In the genomic region with DNA sequence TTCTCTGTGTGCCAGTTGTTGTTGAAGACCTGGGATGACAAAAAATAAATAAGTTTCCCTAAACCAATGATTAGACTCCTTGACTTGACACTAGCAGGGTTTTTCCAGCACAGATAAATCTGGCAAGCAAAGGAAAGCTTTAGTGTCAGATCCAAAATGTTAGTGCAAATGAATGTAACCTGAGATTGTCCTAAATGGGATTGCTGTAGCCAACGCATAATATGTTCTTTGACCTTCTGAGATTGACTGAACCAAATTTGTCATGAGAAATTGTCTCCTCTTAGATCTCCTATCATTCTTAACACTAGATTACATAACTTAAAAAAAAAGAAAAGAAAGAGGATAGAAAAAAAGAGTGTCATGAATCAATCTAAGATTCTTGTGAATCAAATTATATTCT, we compare ENCODE assay signal across 15 cellular contexts.
DNase-seq lines count a peak whose midpoint lies in the region; ATAC-seq and TF ChIP-seq lines count a peak whose summit lies in the region.
"Had no signal": no experiment of that assay in that cellular context is flagged by ENCODE, and none has a peak within 500 bp of the region (broad histone marks: within the 10 kb centered on the region; RNA-seq: fewer than 3 reads in every experiment).

No MANE protein-coding gene starts in this region.

- H3K9me2 ChIP-seq in hepatocyte (replicated peaks; ENCODE audit: insufficient read depth), result no peaks in the 10 kb centered on the region

- no peaks in the 10 kb centered on the region for H3K36me3 ChIP-seq in hepatocyte (replicated peaks; ENCODE audit: insufficient read depth, low read depth)
- H3K36me3 ChIP-seq in naive thymus-derived CD4-positive, alpha-beta T cell (ENCODE audit: control insufficient read depth in 2 of 3, insufficient read depth in 3 of 3, low read length in 3 of 3), result no peaks in the 10 kb centered on the region
- H3K36me3 ChIP-seq: BLaER1, HAP-1 had no signal

- peak overlapping the region; percentile 97 for H3K27ac Mint-ChIP-seq in progenitor cell of endocrine pancreas
- no peak overlapping the region for H3K27ac Mint-ChIP-seq in naive thymus-derived CD4-positive, alpha-beta T cell
- H3K27ac Mint-ChIP-seq in effector memory CD8-positive, alpha-beta T cell, result no peak overlapping the region
- H3K27ac Mint-ChIP-seq: CD8-positive, alpha-beta memory T cell had no signal

- no peaks in the 10 kb centered on the region for H3K27me3 Mint-ChIP-seq in progenitor cell of endocrine pancreas
- H3K27me3 Mint-ChIP-seq in naive thymus-derived CD4-positive, alpha-beta T cell, result peaks cover 0 to 19% (median 11%) of the 10 kb centered on the region in 5 donors
- H3K27me3 Mint-ChIP-seq in effector memory CD8-positive, alpha-beta T cell, result peaks cover 0 to 7% of the 10 kb centered on the region in 2 donors

- H3K4me1 Mint-ChIP-seq in progenitor cell of endocrine pancreas (ENCODE audit: low read depth), result peaks cover 30% of the 10 kb centered on the region
- H3K4me1 Mint-ChIP-seq in naive thymus-derived CD4-positive, alpha-beta T cell, result no peaks in the 10 kb centered on the region
- no peaks in the 10 kb centered on the region for H3K4me1 Mint-ChIP-seq in effector memory CD8-positive, alpha-beta T cell (ENCODE audit: low read depth in 2 of 2)
- H3K4me1 Mint-ChIP-seq: CD8-positive, alpha-beta memory T cell had no signal

- H3K4me2 ChIP-seq in hepatocyte, result peak overlapping the region; percentile 57
- H3K4me2 ChIP-seq: BLaER1 had no signal

- peaks cover 59% of the 10 kb centered on the region for H3K79me2 ChIP-seq in hepatocyte

- no peaks in the 10 kb centered on the region for H3K27me3 ChIP-seq in hepatocyte
- no peaks in the 10 kb centered on the region for H3K27me3 ChIP-seq in naive thymus-derived CD4-positive, alpha-beta T cell (ENCODE audit: control insufficient read depth in 2 of 2, insufficient read depth in 2 of 2, low read length in 2 of 2)
- H3K27me3 ChIP-seq: BLaER1 had no signal

- intact Hi-C loops in naive thymus-derived CD4-positive, alpha-beta T cell (cut with micrococcal nuclease), result no loop called here

- DNase-seq in DMS53 (lab: John Stamatoyannopoulos, UW) (peak; percentile 25), DMS53 treated with DMSO at 0.1 percent for 48 hours (lab: John Stamatoyannopoulos, UW; ENCODE audit: unreplicated experiment) (no peak), hepatocyte (ENCODE audit: low spot score) (no peak), progenitor cell of endocrine pancreas (ENCODE audit: low spot score, unreplicated experiment) (no peak)
- DNase-seq in naive thymus-derived CD4-positive, alpha-beta T cell, result no peak
- no peak for DNase-seq in effector memory CD8-positive, alpha-beta T cell
- DNase-seq: 8988T; AML-193; CD8-positive, alpha-beta memory T cell; DMS 273 treated with DMSO at 0.1 percent for 48 hours; DMS79 treated with DMSO at 0.1 percent for 48 hours; EL had no signal

- H3K4me1 ChIP-seq in hepatocyte (ENCODE audit: insufficient read depth), result peaks cover 17% of the 10 kb centered on the region
- no peaks in the 10 kb centered on the region for H3K4me1 ChIP-seq in naive thymus-derived CD4-positive, alpha-beta T cell (ENCODE audit: control insufficient read depth in 2 of 2, insufficient read depth in 2 of 2, low read length in 2 of 2)
- H3K4me1 ChIP-seq: BLaER1, HAP-1 had no signal

- H4K20me1 ChIP-seq in hepatocyte (ENCODE audit: insufficient read depth, poor library complexity, severe bottlenecking), result no peaks in the 10 kb centered on the region
- H4K20me1 ChIP-seq: BLaER1 had no signal

- WGBS in hepatocyte (ENCODE audit: low lambda C conversion rate, missing lambda C conversion rate), result 58% methylated on average over 1 of the region's 1 CpG

- H3K9me3 ChIP-seq in hepatocyte (ENCODE audit: low read depth), result no peaks in the 10 kb centered on the region
- no peaks in the 10 kb centered on the region for H3K9me3 ChIP-seq in naive thymus-derived CD4-positive, alpha-beta T cell (ENCODE audit: control insufficient read depth in 2 of 3, low read length in 3 of 3)
- H3K9me3 ChIP-seq: BLaER1, HAP-1 had no signal

- CTCF ChIA-PET in naive thymus-derived CD4-positive, alpha-beta T cell (lab: Charles Lee), result no interaction called here

- peak overlapping the region; percentile 93 for H3K27ac ChIP-seq in hepatocyte
- H3K27ac ChIP-seq in naive thymus-derived CD4-positive, alpha-beta T cell (ENCODE audit: low read depth, low read length), result no peak overlapping the region
- H3K27ac ChIP-seq: BLaER1 had no signal

- no peak for TF ChIP-seq CTCF in hepatocyte (IDR thresholded peaks at IDR 0.05; ENCODE audit: poor library complexity)
- no peak for TF ChIP-seq CTCF in progenitor cell of endocrine pancreas (IDR thresholded peaks at IDR 0.05; ENCODE audit: unreplicated experiment)

- H3K9me3 Mint-ChIP-seq in progenitor cell of endocrine pancreas (ENCODE audit: low read depth), result peaks cover 1% of the 10 kb centered on the region
- H3K9me3 Mint-ChIP-seq in naive thymus-derived CD4-positive, alpha-beta T cell, result peaks cover 0 to 6% (median 0%) of the 10 kb centered on the region in 11 donors
- H3K9me3 Mint-ChIP-seq in effector memory CD8-positive, alpha-beta T cell, result peaks cover 2 to 8% of the 10 kb centered on the region in 2 donors

- H3K36me3 Mint-ChIP-seq in progenitor cell of endocrine pancreas (ENCODE audit: insufficient read depth), result peaks cover 2% of the 10 kb centered on the region
- H3K36me3 Mint-ChIP-seq in naive thymus-derived CD4-positive, alpha-beta T cell, result no peaks in the 10 kb centered on the region
- no peaks in the 10 kb centered on the region for H3K36me3 Mint-ChIP-seq in effector memory CD8-positive, alpha-beta T cell (ENCODE audit: insufficient read depth)
- H3K36me3 Mint-ChIP-seq: CD8-positive, alpha-beta memory T cell had no signal

- POLR2A ChIA-PET in naive thymus-derived CD4-positive, alpha-beta T cell (lab: Charles Lee), result no interaction called here

- no peak overlapping the region for H3K4me3 ChIP-seq in hepatocyte
- no peak overlapping the region for H3K4me3 ChIP-seq in naive thymus-derived CD4-positive, alpha-beta T cell (ENCODE audit: low read length)
- H3K4me3 ChIP-seq: BLaER1, HAP-1 had no signal

- ATAC-seq in naive thymus-derived CD4-positive, alpha-beta T cell, result no peak
- ATAC-seq in GM19467 (IDR thresholded peaks at IDR 0.05; ENCODE audit: unreplicated experiment), result no peak
- no peak for ATAC-seq in effector memory CD8-positive, alpha-beta T cell (replicated peaks)

- H2AFZ ChIP-seq in hepatocyte, result no peak overlapping the region

- H3K4me3 Mint-ChIP-seq in progenitor cell of endocrine pancreas (ENCODE audit: low read depth), result no peak overlapping the region
- H3K4me3 Mint-ChIP-seq in naive thymus-derived CD4-positive, alpha-beta T cell, result no peak overlapping the region
- H3K4me3 Mint-ChIP-seq in effector memory CD8-positive, alpha-beta T cell, result no peak overlapping the region
- H3K4me3 Mint-ChIP-seq: CD8-positive, alpha-beta memory T cell had no signal
